Comparison of ENCODE assay signal across 3 cellular contexts in genomic region chrX:2773166-2774055, GRCh38.
A peak's percentile ranks its signal among the peaks of the same experiment; 100 is the strongest.
TF ChIP-seq lines count a peak whose summit lies in the region.

No MANE protein-coding gene starts in this region.

TF ChIP-seq in HEK293, 187 proteins besides CTCF, POLR2A, EP300 and RAD21:
- peak; percentile 52 for TF ChIP-seq ZNF366 (tag by site-specific recombination; conservative IDR thresholded peaks at IDR 0.05)

TF ChIP-seq in WTC11, 78 proteins besides CTCF, POLR2A, EP300 and RAD21:
- TF ChIP-seq ZNF512 (CRISPR knock-in tag; IDR thresholded peaks at IDR 0.05; ENCODE audit: borderline replicate concordance) = peak; percentile 27; the same call in 1 of the 2 replicates

TF ChIP-seq in HepG2, 621 proteins besides CTCF, POLR2A, EP300 and RAD21:
- peak; percentile 69 for TF ChIP-seq ZNF512 (CRISPR knock-in tag; IDR thresholded peaks at IDR 0.05)
